In genomic region chr17:57998234-57998746, GRCh38 we compare ENCODE assay signal across 24 cellular contexts. TPM values are rescaled to one million over a fixed set of nuclear protein-coding genes. Genes with fewer than 3 reads are reported as not detected.
DNase-seq lines count a peak whose midpoint lies in the region; ATAC-seq and TF ChIP-seq lines count a peak whose summit lies in the region.
"Had no signal": no experiment of that assay in that cellular context is flagged by ENCODE, and none has a peak within 500 bp of the region (broad histone marks: within the 10 kb centered on the region; RNA-seq: fewer than 3 reads in every experiment).

No MANE protein-coding gene starts in this region.

- ATAC-seq in activated CD8-positive, alpha-beta T cell treated with anti-CD3 and anti-CD28 coated beads for 36 hours, result no peak
- ATAC-seq in activated CD8-positive, alpha-beta T cell treated with anti-CD3 and anti-CD28 coated beads, Interleukin-2, amount 10 ng/mL, durations not matched to agents 7 days and 5 days, result no peak
- no peak for ATAC-seq in natural killer cell treated with Interleukin-12 subunit alpha and Interleukin-12 subunit beta and Interleukin-15 and Interleukin-18, amount 100 ng/mL, for 72 hours
- no peak for ATAC-seq in CD4-positive, alpha-beta T cell (ENCODE audit: poor library complexity)
- ATAC-seq in HG03196 (IDR thresholded peaks at IDR 0.05; ENCODE audit: unreplicated experiment), result no peak
- ATAC-seq: left colon had no signal

- peaks cover 87% of the 10 kb centered on the region for H3K4me1 Mint-ChIP-seq in activated CD8-positive, alpha-beta T cell treated with anti-CD3 and anti-CD28 coated beads for 36 hours (ENCODE audit: low read depth)
- peaks cover 72% of the 10 kb centered on the region for H3K4me1 Mint-ChIP-seq in activated CD8-positive, alpha-beta T cell treated with anti-CD3 and anti-CD28 coated beads, Interleukin-2, amount 10 ng/mL, durations not matched to agents 7 days and 5 days (ENCODE audit: low read depth)
- peaks cover 75% of the 10 kb centered on the region for H3K4me1 Mint-ChIP-seq in activated naive CD8-positive, alpha-beta T cell (ENCODE audit: low read depth)
- peaks cover 29 to 35% of the 10 kb centered on the region in 2 donors for H3K4me1 Mint-ChIP-seq in natural killer cell treated with Interleukin-12 subunit alpha and Interleukin-12 subunit beta and Interleukin-15 and Interleukin-18, amount 100 ng/mL, for 72 hours (ENCODE audit: low read depth in 2 of 2)
- H3K4me1 Mint-ChIP-seq in CD4-positive, alpha-beta T cell (ENCODE audit: low read depth), result peaks cover 65% of the 10 kb centered on the region

- no peaks in the 10 kb centered on the region for H3K27me3 Mint-ChIP-seq in activated CD8-positive, alpha-beta T cell treated with anti-CD3 and anti-CD28 coated beads for 36 hours
- H3K27me3 Mint-ChIP-seq in activated CD8-positive, alpha-beta T cell treated with anti-CD3 and anti-CD28 coated beads, Interleukin-2, amount 10 ng/mL, durations not matched to agents 7 days and 5 days (ENCODE audit: low read depth), result no peaks in the 10 kb centered on the region
- H3K27me3 Mint-ChIP-seq in activated naive CD8-positive, alpha-beta T cell, result no peaks in the 10 kb centered on the region
- H3K27me3 Mint-ChIP-seq in natural killer cell treated with Interleukin-12 subunit alpha and Interleukin-12 subunit beta and Interleukin-15 and Interleukin-18, amount 100 ng/mL, for 72 hours, result no peaks in the 10 kb centered on the region
- H3K27me3 Mint-ChIP-seq in CD4-positive, alpha-beta T cell, result no peaks in the 10 kb centered on the region
- H3K27me3 Mint-ChIP-seq: B cell; dendritic cell treated with granulocyte-macrophage colony-stimulating factor and Interleukin-4, amounts not matched to agents 40 ng/mL and 50 ng/mL, for 4 days; stimulated activated naive CD8-positive, alpha-beta T cell treated with anti-CD3 and anti-CD28 coated beads, Interleukin-15, Interleukin-2, amounts not matched to agents 100 ng/mL and 50 ng/mL, for 24 hours had no signal

- no peak overlapping the region for H3K4me3 Mint-ChIP-seq in activated CD8-positive, alpha-beta T cell treated with anti-CD3 and anti-CD28 coated beads for 36 hours
- no peak overlapping the region for H3K4me3 Mint-ChIP-seq in activated CD8-positive, alpha-beta T cell treated with anti-CD3 and anti-CD28 coated beads, Interleukin-2, amount 10 ng/mL, durations not matched to agents 7 days and 5 days
- H3K4me3 Mint-ChIP-seq in activated naive CD8-positive, alpha-beta T cell, result no peak overlapping the region
- no peak overlapping the region for H3K4me3 Mint-ChIP-seq in natural killer cell treated with Interleukin-12 subunit alpha and Interleukin-12 subunit beta and Interleukin-15 and Interleukin-18, amount 100 ng/mL, for 72 hours
- no peak overlapping the region for H3K4me3 Mint-ChIP-seq in CD4-positive, alpha-beta T cell
- H3K4me3 Mint-ChIP-seq: B cell; dendritic cell treated with granulocyte-macrophage colony-stimulating factor and Interleukin-4, amounts not matched to agents 40 ng/mL and 50 ng/mL, for 4 days; stimulated activated naive CD8-positive, alpha-beta T cell treated with anti-CD3 and anti-CD28 coated beads, Interleukin-15, Interleukin-2, amounts not matched to agents 100 ng/mL and 50 ng/mL, for 24 hours had no signal

- no peak overlapping the region for H3K4me3 ChIP-seq in Karpas-422 (ENCODE audit: low read length)
- H3K4me3 ChIP-seq in smooth muscle cell, result no peak overlapping the region
- H3K4me3 ChIP-seq: tibial nerve had no signal

- H3K27ac ChIP-seq in Karpas-422 (ENCODE audit: low read length) (peak overlapping the region; percentile 52), smooth muscle cell (ENCODE audit: low read depth) (no peak overlapping the region)
- H3K27ac ChIP-seq in CD4-positive, alpha-beta T cell (ENCODE audit: low read depth, low read length), result no peak overlapping the region
- H3K27ac ChIP-seq: tibial nerve had no signal

- H3K36me3 ChIP-seq in Karpas-422 (ENCODE audit: insufficient read depth, low read length), result peaks cover 58% of the 10 kb centered on the region
- H3K36me3 ChIP-seq in smooth muscle cell (ENCODE audit: low read depth), result no peaks in the 10 kb centered on the region

- TF ChIP-seq CTCF in activated CD8-positive, alpha-beta T cell treated with anti-CD3 and anti-CD28 coated beads for 36 hours (IDR thresholded peaks at IDR 0.05), result no peak
- TF ChIP-seq CTCF in CD4-positive, alpha-beta T cell (IDR thresholded peaks at IDR 0.05), result no peak
- TF ChIP-seq CTCF in smooth muscle cell (IDR thresholded peaks at IDR 0.05; ENCODE audit: borderline replicate concordance, insufficient read depth, poor library complexity, severe bottlenecking), result no peak

- H3K4me1 ChIP-seq in Karpas-422 (ENCODE audit: low read length) (peaks cover 73% of the 10 kb centered on the region), smooth muscle cell (ENCODE audit: low read depth) (peaks cover 12% of the 10 kb centered on the region)

- H3K79me2 ChIP-seq in Karpas-422 (ENCODE audit: low read length), result peaks cover 8% of the 10 kb centered on the region; the same call in 1 of the 2 replicates
- peaks cover 11% of the 10 kb centered on the region for H3K79me2 ChIP-seq in smooth muscle cell (ENCODE audit: low read depth)

- H3K9ac ChIP-seq in Karpas-422 (ENCODE audit: low read length) (no peak overlapping the region), smooth muscle cell (ENCODE audit: low read depth) (no peak overlapping the region)

- intact Hi-C loops in activated CD8-positive, alpha-beta T cell treated with anti-CD3 and anti-CD28 coated beads for 36 hours (cut with micrococcal nuclease), result loop anchor here (5.0 to 10.0 kb wide), 2 partner anchors 117 to 141 kb away; no protein-coding TSS in a partner anchor
- intact Hi-C loops in CD4-positive, alpha-beta T cell (cut with DNase I, micrococcal nuclease), result loop anchor here (2.0 to 10.0 kb wide), 6 partner anchors 81 to 743 kb away; partner anchors contain the start of gene MSI2 (in 1 of the 2)

- peaks cover 46% of the 10 kb centered on the region for H3K36me3 Mint-ChIP-seq in activated CD8-positive, alpha-beta T cell treated with anti-CD3 and anti-CD28 coated beads for 36 hours (ENCODE audit: low read depth)
- H3K36me3 Mint-ChIP-seq in activated CD8-positive, alpha-beta T cell treated with anti-CD3 and anti-CD28 coated beads, Interleukin-2, amount 10 ng/mL, durations not matched to agents 7 days and 5 days (ENCODE audit: low read depth), result peaks cover 61% of the 10 kb centered on the region
- H3K36me3 Mint-ChIP-seq in activated naive CD8-positive, alpha-beta T cell, result peaks cover 6% of the 10 kb centered on the region
- H3K36me3 Mint-ChIP-seq in natural killer cell treated with Interleukin-12 subunit alpha and Interleukin-12 subunit beta and Interleukin-15 and Interleukin-18, amount 100 ng/mL, for 72 hours, result peaks cover 21% of the 10 kb centered on the region
- H3K36me3 Mint-ChIP-seq in CD4-positive, alpha-beta T cell (ENCODE audit: low read depth), result peaks cover 34% of the 10 kb centered on the region

- H3K27me3 ChIP-seq in Karpas-422 (ENCODE audit: low read length) (no peaks in the 10 kb centered on the region), smooth muscle cell (ENCODE audit: low read depth) (no peaks in the 10 kb centered on the region)
- H3K27me3 ChIP-seq in CD4-positive, alpha-beta T cell (ENCODE audit: control insufficient read depth, insufficient read depth, low read length), result no peaks in the 10 kb centered on the region
- H3K27me3 ChIP-seq: tibial nerve had no signal

- POLR2A ChIA-PET in activated CD8-positive, alpha-beta T cell treated with anti-CD3 and anti-CD28 coated beads for 36 hours (lab: Charles Lee), result interaction anchor here (0.6 to 12.1 kb wide), 13 partner anchors 5 to 151 kb away, joined by 3 to 230 read pairs (median 4); partner anchors contain the start of genes SRSF1 and VEZF1
- POLR2A ChIA-PET in activated CD8-positive, alpha-beta T cell treated with anti-CD3 and anti-CD28 coated beads, Interleukin-2, amount 10 ng/mL, durations not matched to agents 7 days and 5 days (lab: Charles Lee), result interaction anchor here (0.9 to 4.5 kb wide), 4 partner anchors 8 to 148 kb away, joined by 4 to 29 read pairs (median 5); partner anchors contain the start of genes MRPS23 and SRSF1
- POLR2A ChIA-PET in CD4-positive, alpha-beta T cell (lab: Charles Lee), result interaction anchor here (1.0 to 4.0 kb wide), 9 partner anchors 8 to 149 kb away, joined by 3 to 22 read pairs (median 12); partner anchors contain the start of genes CUEDC1, MRPS23 and SRSF1

- H3K9me3 Mint-ChIP-seq in activated CD8-positive, alpha-beta T cell treated with anti-CD3 and anti-CD28 coated beads for 36 hours, result no peaks in the 10 kb centered on the region
- no peaks in the 10 kb centered on the region for H3K9me3 Mint-ChIP-seq in activated CD8-positive, alpha-beta T cell treated with anti-CD3 and anti-CD28 coated beads, Interleukin-2, amount 10 ng/mL, durations not matched to agents 7 days and 5 days (ENCODE audit: insufficient read depth)
- no peaks in the 10 kb centered on the region for H3K9me3 Mint-ChIP-seq in activated naive CD8-positive, alpha-beta T cell (ENCODE audit: low read depth)
- no peaks in the 10 kb centered on the region for H3K9me3 Mint-ChIP-seq in natural killer cell treated with Interleukin-12 subunit alpha and Interleukin-12 subunit beta and Interleukin-15 and Interleukin-18, amount 100 ng/mL, for 72 hours
- H3K9me3 Mint-ChIP-seq in CD4-positive, alpha-beta T cell, result no peaks in the 10 kb centered on the region
- H3K9me3 Mint-ChIP-seq: dendritic cell treated with granulocyte-macrophage colony-stimulating factor and Interleukin-4, amounts not matched to agents 40 ng/mL and 50 ng/mL, for 4 days; stimulated activated naive CD8-positive, alpha-beta T cell treated with anti-CD3 and anti-CD28 coated beads, Interleukin-15, Interleukin-2, amounts not matched to agents 100 ng/mL and 50 ng/mL, for 24 hours had no signal

- CTCF ChIA-PET in activated CD8-positive, alpha-beta T cell treated with anti-CD3 and anti-CD28 coated beads for 36 hours (lab: Charles Lee), result interaction anchor here (1.0 to 12.2 kb wide), 19 partner anchors 9 to 175 kb away, joined by 3 to 177 read pairs (median 11); partner anchors contain the start of genes CUEDC1, SRSF1 and VEZF1
- CTCF ChIA-PET in activated CD8-positive, alpha-beta T cell treated with anti-CD3 and anti-CD28 coated beads, Interleukin-2, amount 10 ng/mL, durations not matched to agents 7 days and 5 days (lab: Charles Lee), result interaction anchor here (0.6 to 7.2 kb wide), 28 partner anchors 9 to 172 kb away, joined by 3 to 138 read pairs (median 10); partner anchors contain the start of genes CUEDC1, MRPS23, SRSF1 and VEZF1
- CTCF ChIA-PET in CD4-positive, alpha-beta T cell (lab: Charles Lee), result interaction anchor here (1.7 to 3.5 kb wide), 4 partner anchors 14 to 138 kb away, joined by 4 to 21 read pairs (median 10); no protein-coding TSS in a partner anchor

- H4K20me1 ChIP-seq in Karpas-422 (ENCODE audit: insufficient read depth, low read depth, low read length) (peaks cover 7% of the 10 kb centered on the region; the same call in 1 of the 2 replicates), smooth muscle cell (ENCODE audit: low read depth) (peaks cover 43% of the 10 kb centered on the region)

- DNase-seq in activated CD8-positive, alpha-beta T cell treated with anti-CD3 and anti-CD28 coated beads for 36 hours, result no peak
- no peak for DNase-seq in activated CD8-positive, alpha-beta T cell treated with anti-CD3 and anti-CD28 coated beads, Interleukin-2, amount 10 ng/mL, durations not matched to agents 7 days and 5 days
- no peak for DNase-seq in Karpas-422
- no peak for DNase-seq in natural killer cell treated with Interleukin-12 subunit alpha and Interleukin-12 subunit beta and Interleukin-15 and Interleukin-18, amount 100 ng/mL, for 72 hours (ENCODE audit: low spot score)
- no peak for DNase-seq in CD4-positive, alpha-beta T cell
- DNase-seq in smooth muscle cell (lab: John Stamatoyannopoulos, UW; ENCODE audit: unreplicated experiment), result no peak
- DNase-seq: activated CD4-positive, CD25-positive, alpha-beta regulatory T cell; amniotic stem cell; Caco-2; HCEC 1CT; head of caudate nucleus; KBM-7; left colon; mesendoderm; NCI-H146; NCI-H524 treated with DMSO at 0.1 percent for 48 hours; stimulated activated CD4-positive, alpha-beta T cell treated with anti-CD3 and anti-CD28 coated beads, Interleukin-4, amount 100 ng/mL, for 4 hours; T1000 had no signal

- H3F3A ChIP-seq in smooth muscle cell (ENCODE audit: low read depth), result peaks cover 15% of the 10 kb centered on the region

- peak overlapping the region; percentile 44 for H3K27ac Mint-ChIP-seq in activated CD8-positive, alpha-beta T cell treated with anti-CD3 and anti-CD28 coated beads for 36 hours
- no peak overlapping the region for H3K27ac Mint-ChIP-seq in activated CD8-positive, alpha-beta T cell treated with anti-CD3 and anti-CD28 coated beads, Interleukin-2, amount 10 ng/mL, durations not matched to agents 7 days and 5 days
- peak overlapping the region; percentile 59 for H3K27ac Mint-ChIP-seq in activated naive CD8-positive, alpha-beta T cell
- peak overlapping the region; percentile 29 to 51 for H3K27ac Mint-ChIP-seq in natural killer cell treated with Interleukin-12 subunit alpha and Interleukin-12 subunit beta and Interleukin-15 and Interleukin-18, amount 100 ng/mL, for 72 hours
- H3K27ac Mint-ChIP-seq in CD4-positive, alpha-beta T cell, result no peak overlapping the region
- H3K27ac Mint-ChIP-seq: B cell; dendritic cell treated with granulocyte-macrophage colony-stimulating factor and Interleukin-4, amounts not matched to agents 40 ng/mL and 50 ng/mL, for 4 days had no signal

- 93% methylated on average over 1 of the region's 1 CpG for WGBS in smooth muscle cell (ENCODE audit: low lambda C conversion rate)

- no peaks in the 10 kb centered on the region for H3K9me2 ChIP-seq in Karpas-422 (replicated peaks; ENCODE audit: insufficient read depth, low read length)

- no peaks in the 10 kb centered on the region for H3K9me3 ChIP-seq in Karpas-422 (ENCODE audit: low read length)
- no peaks in the 10 kb centered on the region for H3K9me3 ChIP-seq in CD4-positive, alpha-beta T cell (ENCODE audit: control insufficient read depth, low read length)
- no peaks in the 10 kb centered on the region for H3K9me3 ChIP-seq in smooth muscle cell (replicated peaks; ENCODE audit: low read depth)
- H3K9me3 ChIP-seq: Caco-2, tibial nerve had no signal

- H2AFZ ChIP-seq in Karpas-422 (ENCODE audit: low read length) (no peak overlapping the region), smooth muscle cell (ENCODE audit: low read depth) (no peak overlapping the region)

- H3K4me2 ChIP-seq in Karpas-422 (ENCODE audit: low read depth, low read length, poor library complexity, severe bottlenecking) (no peak overlapping the region), smooth muscle cell (no peak overlapping the region)

RNA-seq across cellular contexts. Expression of gene SRSF1, which starts 8.8 kb away (rescaled TPM):
- 100 to 1,000 TPM; 333 to 342 TPM for total RNA-seq in activated CD8-positive, alpha-beta T cell treated with anti-CD3 and anti-CD28 coated beads for 36 hours
- 100 to 1,000 TPM; 382 to 383 TPM for total RNA-seq in activated CD8-positive, alpha-beta T cell treated with anti-CD3 and anti-CD28 coated beads, Interleukin-2, amount 10 ng/mL, durations not matched to agents 7 days and 5 days
- 347 and 387 TPM in 2 replicates for total RNA-seq in Karpas-422 (2014; rRNA removed; shearing (Covaris generic); ENCODE audit: low replicate concordance)
- 100 to 1,000 TPM; 327 to 426 TPM for total RNA-seq in natural killer cell treated with Interleukin-12 subunit alpha and Interleukin-12 subunit beta and Interleukin-15 and Interleukin-18, amount 100 ng/mL, for 72 hours
- 100 to 1,000 TPM; 115 to 121 TPM for total RNA-seq in CD4-positive, alpha-beta T cell
- total RNA-seq in smooth muscle cell, result 194 and 200 TPM in 2 replicates
- polyA plus RNA-seq in smooth muscle cell, result 57.9 and 61.3 TPM in 2 replicates

RNA-seq across cellular contexts. Expression of gene VEZF1, which starts 10.2 kb away (rescaled TPM):
- total RNA-seq in activated CD8-positive, alpha-beta T cell treated with anti-CD3 and anti-CD28 coated beads for 36 hours, result 10 to 100 TPM; 17.9 to 19.6 TPM
- total RNA-seq in activated CD8-positive, alpha-beta T cell treated with anti-CD3 and anti-CD28 coated beads, Interleukin-2, amount 10 ng/mL, durations not matched to agents 7 days and 5 days, result 10 to 100 TPM; 37.5 to 37.6 TPM
- total RNA-seq in Karpas-422 (2014; rRNA removed; shearing (Covaris generic); ENCODE audit: low replicate concordance), result 32.6 and 53.4 TPM in 2 replicates
- total RNA-seq in natural killer cell treated with Interleukin-12 subunit alpha and Interleukin-12 subunit beta and Interleukin-15 and Interleukin-18, amount 100 ng/mL, for 72 hours, result 10 to 100 TPM; 29.1 to 31.8 TPM
- 10 to 100 TPM; 41.6 to 41.7 TPM for total RNA-seq in CD4-positive, alpha-beta T cell
- 52.1 and 61.8 TPM in 2 replicates for total RNA-seq in smooth muscle cell
- 24.9 and 25.3 TPM in 2 replicates for polyA plus RNA-seq in smooth muscle cell

RNA-seq across cellular contexts. Expression of gene CUEDC1, which starts 43.1 kb away (rescaled TPM):
- total RNA-seq in activated CD8-positive, alpha-beta T cell treated with anti-CD3 and anti-CD28 coated beads for 36 hours, result under 1 TPM; 0.29 to 0.40 TPM
- under 1 TPM in 1 of 2 experiments, not detected in 1; 0.18 TPM for total RNA-seq in activated CD8-positive, alpha-beta T cell treated with anti-CD3 and anti-CD28 coated beads, Interleukin-2, amount 10 ng/mL, durations not matched to agents 7 days and 5 days
- total RNA-seq in Karpas-422 (2014; rRNA removed; shearing (Covaris generic); ENCODE audit: low replicate concordance), result 0.71 and 2.6 TPM in 2 replicates
- total RNA-seq in natural killer cell treated with Interleukin-12 subunit alpha and Interleukin-12 subunit beta and Interleukin-15 and Interleukin-18, amount 100 ng/mL, for 72 hours, result under 1 TPM in 1 of 2 donors, not detected in 1; 0.19 TPM
- total RNA-seq in CD4-positive, alpha-beta T cell, result 1 to 10 TPM in 1 of 2 experiments, under 1 TPM in 1; 0.41 to 1.0 TPM
- total RNA-seq in smooth muscle cell, result 7.0 and 11.1 TPM in 2 replicates
- 10.4 and 11.7 TPM in 2 replicates for polyA plus RNA-seq in smooth muscle cell
- total RNA-seq: B cell had no signal

Comparison
In these comparisons a context has a peak if more than half of its experiments do, and no peak if none do; other contexts are left out.
1. H3K27ac Mint-ChIP-seq: peak in activated CD8-positive, alpha-beta T cell treated with anti-CD3 and anti-CD28 coated beads for 36 hours (single experiment), activated naive CD8-positive, alpha-beta T cell (single experiment) and natural killer cell treated with Interleukin-12 subunit alpha and Interleukin-12 subunit beta and Interleukin-15 and Interleukin-18, amount 100 ng/mL, for 72 hours (2 of 2); none in activated CD8-positive, alpha-beta T cell treated with anti-CD3 and anti-CD28 coated beads, Interleukin-2, amount 10 ng/mL, durations not matched to agents 7 days and 5 days (single experiment) and CD4-positive, alpha-beta T cell (single experiment).